19 cellular contexts compared by ENCODE assay signal in the genomic region with DNA sequence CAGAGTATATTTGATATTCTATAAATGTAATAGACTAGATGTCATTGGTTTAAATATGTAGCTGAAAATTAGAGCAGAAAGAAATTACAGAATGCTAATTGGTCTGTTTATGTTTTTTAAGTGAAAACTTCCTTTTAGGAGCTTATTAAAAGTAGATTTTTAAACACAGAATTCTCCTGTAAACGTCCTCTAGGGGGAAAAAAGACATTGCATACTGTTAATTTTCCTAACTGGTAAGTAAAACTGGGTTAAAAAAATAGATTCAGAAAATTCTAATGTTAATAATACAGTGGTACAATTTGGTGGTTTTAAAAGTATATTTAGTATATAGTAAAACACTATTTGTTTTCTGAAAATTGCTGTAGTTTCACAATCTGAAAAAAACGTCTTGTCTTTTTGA.
"Had no signal": no experiment of that assay in that cellular context is flagged by ENCODE, and none has a peak within 500 bp of the region (broad histone marks: within the 10 kb centered on the region; RNA-seq: fewer than 3 reads in every experiment).

No MANE protein-coding gene starts in this region.

- H3K27ac Mint-ChIP-seq: dendritic cell treated with granulocyte-macrophage colony-stimulating factor and Interleukin-4, amounts not matched to agents 40 ng/mL and 50 ng/mL, for 4 days; effector memory CD8-positive, alpha-beta T cell; immature natural killer cell; nephron; stimulated activated memory B cell treated with anti-CD40 and anti-IgM and Interleukin-4, amounts not matched to agents 10 μg/mL and 1 μg/mL and 100 μg/mL, for 72 hours; stimulated activated naive CD8-positive, alpha-beta T cell treated with anti-CD3 and anti-CD28 coated beads, Interleukin-15, Interleukin-2, amounts not matched to agents 100 ng/mL and 50 ng/mL, for 24 hours had no signal

- ATAC-seq: effector memory CD8-positive, alpha-beta T cell; sciatic nerve; stimulated activated memory B cell treated with anti-CD40 and anti-IgM and Interleukin-4, amounts not matched to agents 10 μg/mL and 1 μg/mL and 100 μg/mL, for 72 hours had no signal

- H3K27ac ChIP-seq: esophagus squamous epithelium, neutrophil, spleen, testis, tibial nerve had no signal

- H3K4me1 ChIP-seq: esophagus squamous epithelium, testis, tibial nerve had no signal

- DNase-seq: effector memory CD8-positive, alpha-beta T cell; esophagus squamous epithelium; foreskin fibroblast; immature natural killer cell; mesendoderm; naive B cell; posterior cingulate gyrus; spleen; stimulated activated CD4-positive, alpha-beta T cell treated with anti-CD3 and anti-CD28 coated beads, Interleukin-15, amount 100 ng/mL, for 24 hours; stimulated activated CD4-positive, alpha-beta T cell treated with anti-CD3 and anti-CD28 coated beads, Interleukin-1b, Interleukin-23, amount 100 ng/mL, for 48 hours; stimulated activated CD4-positive, alpha-beta T cell treated with anti-CD3 and anti-CD28 coated beads, Interleukin-4, amount 100 ng/mL, for 24 hours; testis had no signal

- H3K27me3 ChIP-seq: esophagus squamous epithelium, neutrophil, spleen, testis, tibial nerve had no signal

- H3K27me3 Mint-ChIP-seq: dendritic cell treated with granulocyte-macrophage colony-stimulating factor and Interleukin-4, amounts not matched to agents 40 ng/mL and 50 ng/mL, for 4 days; effector memory CD8-positive, alpha-beta T cell; naive B cell; stimulated activated memory B cell treated with anti-CD40 and anti-IgM and Interleukin-4, amounts not matched to agents 10 μg/mL and 1 μg/mL and 100 μg/mL, for 72 hours; stimulated activated naive CD8-positive, alpha-beta T cell treated with anti-CD3 and anti-CD28 coated beads, Interleukin-15, Interleukin-2, amounts not matched to agents 100 ng/mL and 50 ng/mL, for 24 hours had no signal

- H3K4me3 ChIP-seq: esophagus squamous epithelium, spleen, testis, tibial nerve had no signal

- H3K36me3 ChIP-seq: neutrophil had no signal

- H3K4me3 Mint-ChIP-seq: dendritic cell treated with granulocyte-macrophage colony-stimulating factor and Interleukin-4, amounts not matched to agents 40 ng/mL and 50 ng/mL, for 4 days; effector memory CD8-positive, alpha-beta T cell; immature natural killer cell; nephron; stimulated activated memory B cell treated with anti-CD40 and anti-IgM and Interleukin-4, amounts not matched to agents 10 μg/mL and 1 μg/mL and 100 μg/mL, for 72 hours; stimulated activated naive CD8-positive, alpha-beta T cell treated with anti-CD3 and anti-CD28 coated beads, Interleukin-15, Interleukin-2, amounts not matched to agents 100 ng/mL and 50 ng/mL, for 24 hours had no signal

- H3K9me3 Mint-ChIP-seq: effector memory CD8-positive, alpha-beta T cell; immature natural killer cell; nephron had no signal

- H3K9me3 ChIP-seq: esophagus squamous epithelium, neutrophil, testis, tibial nerve had no signal

- H3K4me1 Mint-ChIP-seq: nephron had no signal
